ENCODE assay signal across 8 cellular contexts in the genomic region with DNA sequence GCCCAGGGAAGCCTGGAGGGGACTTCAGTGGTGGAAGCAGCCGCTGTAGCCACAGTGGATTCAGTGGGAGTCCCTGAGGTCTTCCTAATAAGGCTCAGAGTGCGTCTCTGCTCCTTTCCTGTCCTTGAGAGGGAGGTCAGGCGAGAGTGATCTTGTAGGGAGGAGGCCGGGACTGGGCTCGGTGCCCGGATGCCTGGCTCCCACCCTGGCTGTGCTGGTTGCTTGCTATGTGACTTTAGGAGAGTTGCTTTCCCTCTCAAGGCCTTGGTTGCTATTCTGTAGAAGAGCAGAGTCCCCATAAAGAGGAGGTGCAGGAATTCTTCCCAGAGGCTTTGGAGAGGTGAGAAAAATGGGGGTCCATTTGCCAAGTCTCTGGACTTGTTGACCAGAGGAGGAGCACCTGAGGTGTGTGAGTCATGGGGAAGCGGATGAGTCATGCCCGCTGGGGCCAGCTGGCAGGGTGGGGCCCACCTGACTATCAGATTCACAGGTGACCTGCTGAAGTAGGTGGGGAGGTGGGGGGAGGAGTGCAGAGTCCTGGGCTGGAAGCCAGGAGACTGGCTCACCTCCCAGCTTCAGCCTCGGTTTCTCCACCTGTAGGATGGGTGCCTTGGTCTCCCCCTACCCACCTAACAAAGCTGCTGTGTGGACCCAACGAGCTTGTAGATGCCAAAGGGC. TPM values are rescaled to one million over a fixed set of nuclear protein-coding genes. Genes with fewer than 3 reads are reported as not detected.
A peak's percentile ranks its signal among the peaks of the same experiment; 100 is the strongest.
DNase-seq lines count a peak whose midpoint lies in the region; ATAC-seq lines count a peak whose summit lies in the region.

No MANE protein-coding gene starts in this region.

- H3K4me1 ChIP-seq in skeletal muscle satellite cell (ENCODE audit: control insufficient read depth, insufficient read depth, low read length): peaks cover 95% of the 10 kb centered on the region

- peak overlapping the region; percentile 32 for H3K9ac ChIP-seq in skeletal muscle satellite cell (ENCODE audit: low read depth, low read length)

- peak; percentile 44 for DNase-seq in HCEC 1CT
- peak; percentile 95 for DNase-seq in SW480 (ENCODE audit: low spot score)
- peak; percentile 87 for DNase-seq in left cardiac atrium
- no peak for DNase-seq in NCI-H1694 treated with DMSO at 0.1 percent for 48 hours (lab: John Stamatoyannopoulos, UW)
- DNase-seq in COLO829 (ENCODE audit: low spot score): no peak

- H3K27me3 ChIP-seq in skeletal muscle satellite cell (ENCODE audit: control insufficient read depth, insufficient read depth, low read length): no peaks in the 10 kb centered on the region

- H3K36me3 ChIP-seq in skeletal muscle satellite cell (ENCODE audit: insufficient read depth, low read length): peaks cover 32% of the 10 kb centered on the region

- peak overlapping the region; percentile 53 for H3K4me2 ChIP-seq in skeletal muscle satellite cell (ENCODE audit: low read length)

- intact Hi-C loops in left cardiac atrium (cut with DNase I): no loop called here

- H3K4me3 ChIP-seq in skeletal muscle satellite cell (ENCODE audit: low read length): peak overlapping the region; percentile 20

- ATAC-seq in left cardiac atrium (peak; percentile 48 to 52), HG03457 (IDR thresholded peaks at IDR 0.05; ENCODE audit: unreplicated experiment) (no peak), HG03045 (IDR thresholded peaks at IDR 0.05; ENCODE audit: unreplicated experiment) (no peak)

- no peaks in the 10 kb centered on the region for H3K9me3 ChIP-seq in skeletal muscle satellite cell (replicated peaks; ENCODE audit: low read length)

RNA-seq across cellular contexts. Expression of a gene that starts 13.8 kb away (rescaled TPM):
- total RNA-seq in left cardiac atrium: 1,000 to 10,000 TPM in 1 of 2 donors, 100 to 1,000 TPM in 1; 881 to 1,287 TPM
- 157 and 203 TPM in 2 replicates for total RNA-seq in skeletal muscle satellite cell (2012; rRNA removed)

Comparison
In these comparisons a context has a peak if more than half of its experiments do, and no peak if none do; other contexts are left out.
1. DNase-seq: peak in HCEC 1CT (single experiment), SW480 (single experiment) and left cardiac atrium (single experiment); none in NCI-H1694 treated with DMSO at 0.1 percent for 48 hours (single experiment) and COLO829 (single experiment).
2. ATAC-seq: peak in left cardiac atrium (2 of 2); none in HG03457 (single experiment) and HG03045 (single experiment).